In the genomic region with DNA sequence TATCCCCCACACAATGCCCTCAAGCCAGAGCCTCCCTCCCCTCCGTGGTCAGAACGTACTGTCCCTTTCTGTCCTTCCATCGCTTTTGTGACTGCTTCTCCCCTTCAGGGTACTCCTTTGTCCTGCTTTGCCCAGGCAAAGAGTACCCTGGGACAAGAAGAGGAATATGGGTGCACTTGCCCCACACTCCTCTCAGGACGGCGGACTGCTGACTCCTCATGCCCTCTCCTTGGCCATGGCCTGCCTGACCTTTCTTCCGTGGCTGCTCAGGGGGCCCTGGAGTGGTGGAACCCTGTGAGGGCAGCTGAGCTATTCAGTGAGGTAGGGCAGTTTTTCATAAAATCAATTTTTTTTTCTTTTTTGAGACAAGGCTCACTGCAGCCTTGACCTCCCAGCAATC, we compare ENCODE assay signal across 1 cellular context.
TF ChIP-seq lines count a peak whose summit lies in the region.

No MANE protein-coding gene starts in this region.

TF ChIP-seq in WTC11, 78 proteins besides CTCF, POLR2A, EP300 and RAD21 (continued from another document):
- TF ChIP-seq, protein P1, sequence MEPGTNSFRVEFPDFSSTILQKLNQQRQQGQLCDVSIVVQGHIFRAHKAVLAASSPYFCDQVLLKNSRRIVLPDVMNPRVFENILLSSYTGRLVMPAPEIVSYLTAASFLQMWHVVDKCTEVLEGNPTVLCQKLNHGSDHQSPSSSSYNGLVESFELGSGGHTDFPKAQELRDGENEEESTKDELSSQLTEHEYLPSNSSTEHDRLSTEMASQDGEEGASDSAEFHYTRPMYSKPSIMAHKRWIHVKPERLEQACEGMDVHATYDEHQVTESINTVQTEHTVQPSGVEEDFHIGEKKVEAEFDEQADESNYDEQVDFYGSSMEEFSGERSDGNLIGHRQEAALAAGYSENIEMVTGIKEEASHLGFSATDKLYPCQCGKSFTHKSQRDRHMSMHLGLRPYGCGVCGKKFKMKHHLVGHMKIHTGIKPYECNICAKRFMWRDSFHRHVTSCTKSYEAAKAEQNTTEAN (CRISPR knock-in tag; IDR thresholded peaks at IDR 0.05) = no peak
- TF ChIP-seq, protein P2, sequence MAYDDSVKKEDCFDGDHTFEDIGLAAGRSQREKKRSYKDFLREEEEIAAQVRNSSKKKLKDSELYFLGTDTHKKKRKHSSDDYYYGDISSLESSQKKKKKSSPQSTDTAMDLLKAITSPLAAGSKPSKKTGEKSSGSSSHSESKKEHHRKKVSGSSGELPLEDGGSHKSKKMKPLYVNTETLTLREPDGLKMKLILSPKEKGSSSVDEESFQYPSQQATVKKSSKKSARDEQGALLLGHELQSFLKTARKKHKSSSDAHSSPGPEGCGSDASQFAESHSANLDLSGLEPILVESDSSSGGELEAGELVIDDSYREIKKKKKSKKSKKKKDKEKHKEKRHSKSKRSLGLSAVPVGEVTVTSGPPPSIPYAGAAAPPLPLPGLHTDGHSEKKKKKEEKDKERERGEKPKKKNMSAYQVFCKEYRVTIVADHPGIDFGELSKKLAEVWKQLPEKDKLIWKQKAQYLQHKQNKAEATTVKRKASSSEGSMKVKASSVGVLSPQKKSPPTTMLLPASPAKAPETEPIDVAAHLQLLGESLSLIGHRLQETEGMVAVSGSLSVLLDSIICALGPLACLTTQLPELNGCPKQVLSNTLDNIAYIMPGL (CRISPR knock-in tag; IDR thresholded peaks at IDR 0.05) = no peak
- no peak for TF ChIP-seq ETV6 (CRISPR knock-in tag; IDR thresholded peaks at IDR 0.05)
